Comparison of ENCODE assay signal across 6 cellular contexts in genomic region chr2:529852-530251, GRCh38.
"Had no signal": no experiment of that assay in that cellular context is flagged by ENCODE, and none has a peak within 500 bp of the region (broad histone marks: within the 10 kb centered on the region; RNA-seq: fewer than 3 reads in every experiment).

No MANE protein-coding gene starts in this region.

- H3K4me3 ChIP-seq: GM12878 had no signal

- DNase-seq: GDM1 had no signal

- FAIRE-seq: GM12878, GM12891, GM12892, GM18507, GM19239 had no signal

- ATAC-seq: GM12878 had no signal
